1 cellular context compared by ENCODE assay signal in the genomic region with DNA sequence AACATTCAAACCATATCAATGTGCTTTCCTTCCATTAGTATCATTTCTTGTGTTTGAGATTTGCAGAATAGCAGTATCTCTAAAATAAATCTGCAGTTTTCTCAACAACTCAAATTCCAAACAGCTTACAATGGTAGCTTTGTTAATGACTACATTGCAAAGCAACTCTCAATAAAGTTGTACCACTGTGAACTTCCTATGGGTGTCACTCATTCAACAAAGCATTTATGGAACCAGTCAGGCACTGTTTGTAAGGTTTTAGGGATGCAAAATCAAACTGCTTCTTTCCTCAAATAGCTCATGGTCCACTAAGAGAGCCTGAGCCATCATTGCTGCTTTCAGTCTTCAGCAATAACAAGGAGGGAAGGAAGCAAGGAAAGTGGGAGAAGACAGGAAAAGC.
TF ChIP-seq lines count a peak whose summit lies in the region.

No MANE protein-coding gene starts in this region.

TF ChIP-seq in K562, 482 proteins besides CTCF, POLR2A, EP300 and RAD21 (continued from another document):
- TF ChIP-seq, protein P1, sequence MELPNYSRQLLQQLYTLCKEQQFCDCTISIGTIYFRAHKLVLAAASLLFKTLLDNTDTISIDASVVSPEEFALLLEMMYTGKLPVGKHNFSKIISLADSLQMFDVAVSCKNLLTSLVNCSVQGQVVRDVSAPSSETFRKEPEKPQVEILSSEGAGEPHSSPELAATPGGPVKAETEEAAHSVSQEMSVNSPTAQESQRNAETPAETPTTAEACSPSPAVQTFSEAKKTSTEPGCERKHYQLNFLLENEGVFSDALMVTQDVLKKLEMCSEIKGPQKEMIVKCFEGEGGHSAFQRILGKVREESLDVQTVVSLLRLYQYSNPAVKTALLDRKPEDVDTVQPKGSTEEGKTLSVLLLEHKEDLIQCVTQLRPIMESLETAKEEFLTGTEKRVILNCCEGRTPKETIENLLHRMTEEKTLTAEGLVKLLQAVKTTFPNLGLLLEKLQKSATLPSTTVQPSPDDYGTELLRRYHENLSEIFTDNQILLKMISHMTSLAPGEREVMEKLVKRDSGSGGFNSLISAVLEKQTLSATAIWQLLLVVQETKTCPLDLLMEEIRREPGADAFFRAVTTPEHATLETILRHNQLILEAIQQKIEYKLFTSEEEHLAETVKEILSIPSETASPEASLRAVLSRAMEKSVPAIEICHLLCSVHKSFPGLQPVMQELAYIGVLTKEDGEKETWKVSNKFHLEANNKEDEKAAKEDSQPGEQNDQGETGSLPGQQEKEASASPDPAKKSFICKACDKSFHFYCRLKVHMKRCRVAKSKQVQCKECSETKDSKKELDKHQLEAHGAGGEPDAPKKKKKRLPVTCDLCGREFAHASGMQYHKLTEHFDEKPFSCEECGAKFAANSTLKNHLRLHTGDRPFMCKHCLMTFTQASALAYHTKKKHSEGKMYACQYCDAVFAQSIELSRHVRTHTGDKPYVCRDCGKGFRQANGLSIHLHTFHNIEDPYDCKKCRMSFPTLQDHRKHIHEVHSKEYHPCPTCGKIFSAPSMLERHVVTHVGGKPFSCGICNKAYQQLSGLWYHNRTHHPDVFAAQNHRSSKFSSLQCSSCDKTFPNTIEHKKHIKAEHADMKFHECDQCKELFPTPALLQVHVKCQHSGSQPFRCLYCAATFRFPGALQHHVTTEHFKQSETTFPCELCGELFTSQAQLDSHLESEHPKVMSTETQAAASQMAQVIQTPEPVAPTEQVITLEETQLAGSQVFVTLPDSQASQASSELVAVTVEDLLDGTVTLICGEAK (IDR thresholded peaks at IDR 0.05) = peak; percentile 91
- TF ChIP-seq, protein P1 (CRISPR knock-in tag; IDR thresholded peaks at IDR 0.05) = peak; percentile 96
